11 cellular contexts compared by ENCODE assay signal in the genomic region with DNA sequence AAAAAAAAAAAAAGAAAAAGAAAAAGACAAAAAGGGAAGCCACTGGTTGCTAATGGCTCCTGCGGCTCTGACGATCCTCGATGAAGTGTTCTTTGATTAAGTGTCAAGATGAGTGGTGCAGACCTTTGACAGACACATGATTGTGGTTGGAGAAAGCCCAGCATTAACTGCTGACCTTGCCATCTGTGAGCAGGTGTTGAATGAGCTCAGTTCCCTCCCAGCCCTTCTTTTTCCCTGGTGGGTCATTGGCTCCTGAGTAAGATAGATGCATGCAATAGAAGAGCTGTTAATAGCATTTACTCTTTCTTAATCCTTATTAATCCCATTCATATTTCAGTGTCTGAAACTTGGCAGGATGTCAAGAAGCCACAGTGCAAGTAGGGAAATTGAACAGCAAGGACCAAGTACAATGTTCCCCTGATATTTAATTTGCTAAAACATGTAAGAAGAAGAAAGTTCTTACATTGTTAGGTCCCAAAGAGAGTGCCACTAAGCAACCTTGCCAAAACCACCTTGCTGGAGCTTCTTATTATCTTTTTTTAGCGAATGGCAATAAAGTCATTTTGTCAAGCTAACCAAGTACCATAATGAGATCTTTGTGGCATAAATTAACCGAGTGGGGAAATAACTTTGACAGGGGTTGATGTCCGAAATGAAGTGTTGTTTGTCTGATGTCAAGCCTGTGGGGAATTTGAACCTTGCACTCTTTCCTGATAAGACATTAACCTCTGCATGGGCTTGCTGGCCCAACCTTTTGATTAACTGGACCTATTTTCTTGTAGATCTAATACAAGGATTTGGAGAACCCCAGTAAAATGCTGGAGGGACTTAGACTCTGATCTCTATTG.
A peak's percentile ranks its signal among the peaks of the same experiment; 100 is the strongest.
DNase-seq lines count a peak whose midpoint lies in the region; ATAC-seq and TF ChIP-seq lines count a peak whose summit lies in the region.
"Had no signal": no experiment of that assay in that cellular context is flagged by ENCODE, and none has a peak within 500 bp of the region (broad histone marks: within the 10 kb centered on the region; RNA-seq: fewer than 3 reads in every experiment).

No MANE protein-coding gene starts in this region.

- H2AFZ ChIP-seq in MM.1S (ENCODE audit: low read length) = no peak overlapping the region

- intact Hi-C loops in activated B cell treated with CpG ODN at 0.5 μM for 24 hours (cut with micrococcal nuclease) (no loop called here), natural killer cell (cut with micrococcal nuclease) (no loop called here)

- H3K9me2 ChIP-seq in MM.1S (replicated peaks; ENCODE audit: insufficient read depth, low read length) = no peaks in the 10 kb centered on the region

- H3K4me3 ChIP-seq in MM.1S (ENCODE audit: low read length) = no peak overlapping the region
- H3K4me3 ChIP-seq: adrenal gland, upper lobe of left lung had no signal

- H3K9me3 ChIP-seq in MM.1S (replicated peaks; ENCODE audit: insufficient read depth, low read length) = no peaks in the 10 kb centered on the region
- H3K9me3 ChIP-seq: adrenal gland, upper lobe of left lung had no signal

- TF ChIP-seq CTCF in MM.1S (IDR thresholded peaks at IDR 0.05; ENCODE audit: low read length) = no peak
- no peak for TF ChIP-seq CTCF in activated B cell treated with CpG ODN at 0.5 μM for 24 hours (IDR thresholded peaks at IDR 0.05)
- no peak for TF ChIP-seq CTCF in natural killer cell (IDR thresholded peaks at IDR 0.05)

- H3K4me3 Mint-ChIP-seq in activated B cell treated with CpG ODN at 0.5 μM for 24 hours (no peak overlapping the region), natural killer cell (peak overlapping the region; percentile 9)
- H3K4me3 Mint-ChIP-seq: naive B cell had no signal

- H3F3A ChIP-seq in MM.1S (ENCODE audit: insufficient read depth, low read length) = peaks cover 12% of the 10 kb centered on the region

- H3K27me3 Mint-ChIP-seq in activated B cell treated with CpG ODN at 0.5 μM for 24 hours (no peaks in the 10 kb centered on the region), natural killer cell (ENCODE audit: low read depth in 2 of 2) (no peaks in the 10 kb centered on the region)
- H3K27me3 Mint-ChIP-seq: naive B cell had no signal

- CTCF ChIA-PET in activated B cell treated with CpG ODN at 0.5 μM for 24 hours (lab: Charles Lee) = interaction anchor here (0.9 to 1.6 kb wide), 2 partner anchors 12 to 14 kb away, joined by 3 read pairs; no protein-coding TSS in a partner anchor

- H3K27ac ChIP-seq in MM.1S (ENCODE audit: low read length) = no peak overlapping the region
- H3K27ac ChIP-seq: adrenal gland, upper lobe of left lung had no signal

- H3K27ac Mint-ChIP-seq in activated B cell treated with CpG ODN at 0.5 μM for 24 hours = peak overlapping the region; percentile 6
- H3K27ac Mint-ChIP-seq in natural killer cell = peak overlapping the region; percentile 72 to 77

- peak; percentile 42 for ATAC-seq in activated B cell treated with CpG ODN at 0.5 μM for 24 hours (ENCODE audit: low read depth)
- no peak for ATAC-seq in natural killer cell

- no peak overlapping the region for H3K4me2 ChIP-seq in MM.1S (ENCODE audit: low read depth, low read length)

- H3K36me3 Mint-ChIP-seq in activated B cell treated with CpG ODN at 0.5 μM for 24 hours (ENCODE audit: low read depth) (no peaks in the 10 kb centered on the region), natural killer cell (no peaks in the 10 kb centered on the region)
- H3K36me3 Mint-ChIP-seq: naive B cell had no signal

- no peaks in the 10 kb centered on the region for H3K27me3 ChIP-seq in MM.1S (replicated peaks; ENCODE audit: insufficient read depth, low read length)
- H3K27me3 ChIP-seq: adrenal gland, upper lobe of left lung had no signal

- H3K9me3 Mint-ChIP-seq in activated B cell treated with CpG ODN at 0.5 μM for 24 hours (no peaks in the 10 kb centered on the region), natural killer cell (no peaks in the 10 kb centered on the region)
- H3K9me3 Mint-ChIP-seq: naive B cell had no signal

- no peaks in the 10 kb centered on the region for H3K79me2 ChIP-seq in MM.1S (ENCODE audit: low read length)

- no peaks in the 10 kb centered on the region for H4K20me1 ChIP-seq in MM.1S (ENCODE audit: insufficient read depth, low read length)

- H3K4me1 ChIP-seq in MM.1S (ENCODE audit: low read length) = peaks cover 15% of the 10 kb centered on the region

- H3K4me1 Mint-ChIP-seq in activated B cell treated with CpG ODN at 0.5 μM for 24 hours (peaks cover 38% of the 10 kb centered on the region), natural killer cell (peaks cover 62 to 72% of the 10 kb centered on the region in 2 donors)

- no peak overlapping the region for H3K9ac ChIP-seq in MM.1S (ENCODE audit: low read length)

- H3K36me3 ChIP-seq in MM.1S (replicated peaks; ENCODE audit: insufficient read depth, low read length) = no peaks in the 10 kb centered on the region
- H3K36me3 ChIP-seq: adrenal gland, upper lobe of left lung had no signal

- DNase-seq in DMS153 treated with DMSO at 0.1 percent for 48 hours (lab: John Stamatoyannopoulos, UW; ENCODE audit: unreplicated experiment) = peak; percentile 40
- DNase-seq in MM.1S = peak; percentile 87
- DNase-seq in activated B cell treated with CpG ODN at 0.5 μM for 24 hours = no peak
- no peak for DNase-seq in natural killer cell
- DNase-seq in medulla oblongata (ENCODE audit: extremely low spot score) = no peak
- no peak for DNase-seq in putamen (ENCODE audit: low spot score)
- no peak for DNase-seq in C1 segment of cervical spinal cord (lab: John Stamatoyannopoulos, UW)
- no peak for DNase-seq in mesenteric fat pad (ENCODE audit: low spot score)
- DNase-seq: naive B cell, upper lobe of left lung had no signal

- POLR2A ChIA-PET in activated B cell treated with CpG ODN at 0.5 μM for 24 hours (lab: Charles Lee) = interaction anchor here (0.7 to 1.0 kb wide), 3 partner anchors 12 to 232 kb away, joined by 3 to 4 read pairs (median 3); no protein-coding TSS in a partner anchor

Comparison
In these comparisons a context has a peak if more than half of its experiments do, and no peak if none do; other contexts are left out.
1. DNase-seq: peak in DMS153 treated with DMSO at 0.1 percent for 48 hours (single experiment) and MM.1S (single experiment); none in activated B cell treated with CpG ODN at 0.5 μM for 24 hours (single experiment), natural killer cell (single experiment), medulla oblongata (single experiment), putamen (single experiment), C1 segment of cervical spinal cord (0 of 14) and mesenteric fat pad (single experiment).